ENCODE assay signal across 1 cellular context in the genomic region with DNA sequence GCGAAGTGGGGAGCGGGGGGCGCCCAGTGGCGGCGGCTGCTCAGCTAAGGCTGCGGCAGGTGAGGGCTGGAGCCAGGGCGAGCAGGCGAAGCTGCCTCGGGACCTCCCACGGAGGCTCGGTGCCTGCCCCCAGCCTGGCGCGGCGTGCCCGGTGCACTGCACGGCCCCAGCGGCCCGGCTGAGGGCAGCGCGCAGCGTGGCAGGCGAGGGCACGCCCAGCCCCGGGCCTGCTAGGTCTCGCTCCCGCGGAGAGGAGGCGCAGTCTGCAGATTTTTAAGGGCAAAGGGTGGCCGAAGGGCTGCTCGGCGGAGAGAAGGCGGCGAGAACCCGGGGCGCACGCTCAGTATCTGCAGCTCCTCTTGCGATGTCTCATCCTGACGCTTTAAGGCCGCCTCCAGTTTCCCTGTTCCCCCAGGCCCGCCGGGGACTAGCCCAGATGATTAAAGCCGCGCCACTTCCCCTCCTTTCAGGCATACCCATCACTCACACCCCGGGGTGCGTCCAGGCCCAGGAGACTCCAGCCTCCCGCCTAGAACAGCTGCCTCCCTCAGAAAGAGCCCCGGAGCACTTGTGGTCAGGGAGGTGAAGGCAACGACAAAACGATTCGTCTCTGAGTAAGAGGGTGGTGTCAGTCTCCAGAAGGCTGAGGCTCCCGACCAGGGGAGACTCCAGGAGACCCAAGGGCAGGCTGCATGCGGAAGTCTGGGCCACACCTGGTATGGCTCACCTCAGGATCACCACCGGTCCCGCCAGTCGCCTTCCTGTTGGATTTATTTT.
TF ChIP-seq lines count a peak whose summit lies in the region.

A gene with protein sequence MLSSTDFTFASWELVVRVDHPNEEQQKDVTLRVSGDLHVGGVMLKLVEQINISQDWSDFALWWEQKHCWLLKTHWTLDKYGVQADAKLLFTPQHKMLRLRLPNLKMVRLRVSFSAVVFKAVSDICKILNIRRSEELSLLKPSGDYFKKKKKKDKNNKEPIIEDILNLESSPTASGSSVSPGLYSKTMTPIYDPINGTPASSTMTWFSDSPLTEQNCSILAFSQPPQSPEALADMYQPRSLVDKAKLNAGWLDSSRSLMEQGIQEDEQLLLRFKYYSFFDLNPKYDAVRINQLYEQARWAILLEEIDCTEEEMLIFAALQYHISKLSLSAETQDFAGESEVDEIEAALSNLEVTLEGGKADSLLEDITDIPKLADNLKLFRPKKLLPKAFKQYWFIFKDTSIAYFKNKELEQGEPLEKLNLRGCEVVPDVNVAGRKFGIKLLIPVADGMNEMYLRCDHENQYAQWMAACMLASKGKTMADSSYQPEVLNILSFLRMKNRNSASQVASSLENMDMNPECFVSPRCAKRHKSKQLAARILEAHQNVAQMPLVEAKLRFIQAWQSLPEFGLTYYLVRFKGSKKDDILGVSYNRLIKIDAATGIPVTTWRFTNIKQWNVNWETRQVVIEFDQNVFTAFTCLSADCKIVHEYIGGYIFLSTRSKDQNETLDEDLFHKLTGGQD (minus strand): TSS at position 158 of the 777 bp plus-strand sequence. CDS start 3,476 bp downstream, outside the sequence.

TF ChIP-seq in HepG2, 621 proteins besides CTCF, POLR2A, EP300 and RAD21 (continued from another document and continues in another):
- TF ChIP-seq, protein P1, sequence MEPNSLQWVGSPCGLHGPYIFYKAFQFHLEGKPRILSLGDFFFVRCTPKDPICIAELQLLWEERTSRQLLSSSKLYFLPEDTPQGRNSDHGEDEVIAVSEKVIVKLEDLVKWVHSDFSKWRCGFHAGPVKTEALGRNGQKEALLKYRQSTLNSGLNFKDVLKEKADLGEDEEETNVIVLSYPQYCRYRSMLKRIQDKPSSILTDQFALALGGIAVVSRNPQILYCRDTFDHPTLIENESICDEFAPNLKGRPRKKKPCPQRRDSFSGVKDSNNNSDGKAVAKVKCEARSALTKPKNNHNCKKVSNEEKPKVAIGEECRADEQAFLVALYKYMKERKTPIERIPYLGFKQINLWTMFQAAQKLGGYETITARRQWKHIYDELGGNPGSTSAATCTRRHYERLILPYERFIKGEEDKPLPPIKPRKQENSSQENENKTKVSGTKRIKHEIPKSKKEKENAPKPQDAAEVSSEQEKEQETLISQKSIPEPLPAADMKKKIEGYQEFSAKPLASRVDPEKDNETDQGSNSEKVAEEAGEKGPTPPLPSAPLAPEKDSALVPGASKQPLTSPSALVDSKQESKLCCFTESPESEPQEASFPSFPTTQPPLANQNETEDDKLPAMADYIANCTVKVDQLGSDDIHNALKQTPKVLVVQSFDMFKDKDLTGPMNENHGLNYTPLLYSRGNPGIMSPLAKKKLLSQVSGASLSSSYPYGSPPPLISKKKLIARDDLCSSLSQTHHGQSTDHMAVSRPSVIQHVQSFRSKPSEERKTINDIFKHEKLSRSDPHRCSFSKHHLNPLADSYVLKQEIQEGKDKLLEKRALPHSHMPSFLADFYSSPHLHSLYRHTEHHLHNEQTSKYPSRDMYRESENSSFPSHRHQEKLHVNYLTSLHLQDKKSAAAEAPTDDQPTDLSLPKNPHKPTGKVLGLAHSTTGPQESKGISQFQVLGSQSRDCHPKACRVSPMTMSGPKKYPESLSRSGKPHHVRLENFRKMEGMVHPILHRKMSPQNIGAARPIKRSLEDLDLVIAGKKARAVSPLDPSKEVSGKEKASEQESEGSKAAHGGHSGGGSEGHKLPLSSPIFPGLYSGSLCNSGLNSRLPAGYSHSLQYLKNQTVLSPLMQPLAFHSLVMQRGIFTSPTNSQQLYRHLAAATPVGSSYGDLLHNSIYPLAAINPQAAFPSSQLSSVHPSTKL (CRISPR knock-in tag; IDR thresholded peaks at IDR 0.05) = peak; percentile 9; the same call in 1 of the 2 replicates
- TF ChIP-seq ZNF446 (CRISPR knock-in tag; IDR thresholded peaks at IDR 0.05) = peak; percentile 94; the same call in 1 of the 2 replicates
- peak; percentile 88 for TF ChIP-seq ZNF292 (CRISPR knock-in tag; IDR thresholded peaks at IDR 0.05; ENCODE audit: borderline replicate concordance, low read depth)
- TF ChIP-seq, protein P2, sequence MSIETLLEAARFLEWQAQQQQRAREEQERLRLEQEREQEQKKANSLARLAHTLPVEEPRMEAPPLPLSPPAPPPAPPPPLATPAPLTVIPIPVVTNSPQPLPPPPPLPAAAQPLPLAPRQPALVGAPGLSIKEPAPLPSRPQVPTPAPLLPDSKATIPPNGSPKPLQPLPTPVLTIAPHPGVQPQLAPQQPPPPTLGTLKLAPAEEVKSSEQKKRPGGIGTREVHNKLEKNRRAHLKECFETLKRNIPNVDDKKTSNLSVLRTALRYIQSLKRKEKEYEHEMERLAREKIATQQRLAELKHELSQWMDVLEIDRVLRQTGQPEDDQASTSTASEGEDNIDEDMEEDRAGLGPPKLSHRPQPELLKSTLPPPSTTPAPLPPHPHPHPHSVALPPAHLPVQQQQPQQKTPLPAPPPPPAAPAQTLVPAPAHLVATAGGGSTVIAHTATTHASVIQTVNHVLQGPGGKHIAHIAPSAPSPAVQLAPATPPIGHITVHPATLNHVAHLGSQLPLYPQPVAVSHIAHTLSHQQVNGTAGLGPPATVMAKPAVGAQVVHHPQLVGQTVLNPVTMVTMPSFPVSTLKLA (IDR thresholded peaks at IDR 0.05) = no peak
- TF ChIP-seq ZC3H13 (CRISPR knock-in tag; IDR thresholded peaks at IDR 0.05) = no peak; the same call in 1 of the 2 replicates
- no peak for TF ChIP-seq ATRX (CRISPR knock-in tag; IDR thresholded peaks at IDR 0.05; ENCODE audit: borderline replicate concordance)
- no peak for TF ChIP-seq SETDB1 (CRISPR knock-in tag; IDR thresholded peaks at IDR 0.05; ENCODE audit: borderline replicate concordance)
- peak; percentile 21; the same call in 1 of the 2 replicates for TF ChIP-seq HNF4G (IDR thresholded peaks at IDR 0.05; ENCODE audit: borderline replicate concordance, low read depth, low read length)
- TF ChIP-seq HNF4G (CRISPR knock-in tag; IDR thresholded peaks at IDR 0.05; ENCODE audit: borderline replicate concordance, low read depth) = peak; percentile 93
- peak; percentile 73 for TF ChIP-seq MED1 (CRISPR knock-in tag; IDR thresholded peaks at IDR 0.05)
- TF ChIP-seq CHCHD3 (CRISPR knock-in tag; IDR thresholded peaks at IDR 0.05) = peak; percentile 95; the same call in 1 of the 2 replicates
- no peak for TF ChIP-seq MAFK (conservative IDR thresholded peaks at IDR 0.05 in 1 of 2, IDR thresholded peaks at IDR 0.05 in 1 of 2; ENCODE audit: low read length in 2 of 2)
- TF ChIP-seq, protein P3, sequence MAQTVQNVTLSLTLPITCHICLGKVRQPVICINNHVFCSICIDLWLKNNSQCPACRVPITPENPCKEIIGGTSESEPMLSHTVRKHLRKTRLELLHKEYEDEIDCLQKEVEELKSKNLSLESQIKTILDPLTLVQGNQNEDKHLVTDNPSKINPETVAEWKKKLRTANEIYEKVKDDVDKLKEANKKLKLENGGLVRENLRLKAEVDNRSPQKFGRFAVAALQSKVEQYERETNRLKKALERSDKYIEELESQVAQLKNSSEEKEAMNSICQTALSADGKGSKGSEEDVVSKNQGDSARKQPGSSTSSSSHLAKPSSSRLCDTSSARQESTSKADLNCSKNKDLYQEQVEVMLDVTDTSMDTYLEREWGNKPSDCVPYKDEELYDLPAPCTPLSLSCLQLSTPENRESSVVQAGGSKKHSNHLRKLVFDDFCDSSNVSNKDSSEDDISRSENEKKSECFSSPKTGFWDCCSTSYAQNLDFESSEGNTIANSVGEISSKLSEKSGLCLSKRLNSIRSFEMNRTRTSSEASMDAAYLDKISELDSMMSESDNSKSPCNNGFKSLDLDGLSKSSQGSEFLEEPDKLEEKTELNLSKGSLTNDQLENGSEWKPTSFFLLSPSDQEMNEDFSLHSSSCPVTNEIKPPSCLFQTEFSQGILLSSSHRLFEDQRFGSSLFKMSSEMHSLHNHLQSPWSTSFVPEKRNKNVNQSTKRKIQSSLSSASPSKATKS (CRISPR knock-in tag; IDR thresholded peaks at IDR 0.05) = no peak; the same call in 1 of the 2 replicates
- TF ChIP-seq, protein P4, sequence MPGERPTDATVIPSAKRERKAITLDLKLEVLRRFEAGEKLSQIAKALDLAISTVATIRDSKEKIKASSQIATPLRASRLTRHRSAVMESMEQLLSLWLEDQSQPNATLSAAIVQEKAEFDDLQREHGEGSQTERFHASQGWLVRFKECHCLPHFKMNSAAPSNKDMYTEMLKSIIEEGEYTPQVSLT (CRISPR knock-in tag; IDR thresholded peaks at IDR 0.05; ENCODE audit: borderline replicate concordance, low read depth) = peak; percentile 48
- TF ChIP-seq JUN (CRISPR knock-in tag; IDR thresholded peaks at IDR 0.05) = peak; percentile 80
- peak; percentile 16 for TF ChIP-seq ZSCAN9 (CRISPR knock-in tag; IDR thresholded peaks at IDR 0.05; ENCODE audit: borderline replicate concordance)
- TF ChIP-seq ZFY (CRISPR knock-in tag; IDR thresholded peaks at IDR 0.05) = peak; percentile 99
- TF ChIP-seq ZKSCAN8 (CRISPR knock-in tag; IDR thresholded peaks at IDR 0.05; ENCODE audit: borderline replicate concordance) = peak; percentile 16; the same call in 1 of the 2 replicates
- TF ChIP-seq, protein P5, sequence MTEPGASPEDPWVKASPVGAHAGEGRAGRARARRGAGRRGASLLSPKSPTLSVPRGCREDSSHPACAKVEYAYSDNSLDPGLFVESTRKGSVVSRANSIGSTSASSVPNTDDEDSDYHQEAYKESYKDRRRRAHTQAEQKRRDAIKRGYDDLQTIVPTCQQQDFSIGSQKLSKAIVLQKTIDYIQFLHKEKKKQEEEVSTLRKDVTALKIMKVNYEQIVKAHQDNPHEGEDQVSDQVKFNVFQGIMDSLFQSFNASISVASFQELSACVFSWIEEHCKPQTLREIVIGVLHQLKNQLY (CRISPR knock-in tag; IDR thresholded peaks at IDR 0.05) = peak; percentile 10; the same call in 1 of the 2 replicates
- TF ChIP-seq, protein P6, sequence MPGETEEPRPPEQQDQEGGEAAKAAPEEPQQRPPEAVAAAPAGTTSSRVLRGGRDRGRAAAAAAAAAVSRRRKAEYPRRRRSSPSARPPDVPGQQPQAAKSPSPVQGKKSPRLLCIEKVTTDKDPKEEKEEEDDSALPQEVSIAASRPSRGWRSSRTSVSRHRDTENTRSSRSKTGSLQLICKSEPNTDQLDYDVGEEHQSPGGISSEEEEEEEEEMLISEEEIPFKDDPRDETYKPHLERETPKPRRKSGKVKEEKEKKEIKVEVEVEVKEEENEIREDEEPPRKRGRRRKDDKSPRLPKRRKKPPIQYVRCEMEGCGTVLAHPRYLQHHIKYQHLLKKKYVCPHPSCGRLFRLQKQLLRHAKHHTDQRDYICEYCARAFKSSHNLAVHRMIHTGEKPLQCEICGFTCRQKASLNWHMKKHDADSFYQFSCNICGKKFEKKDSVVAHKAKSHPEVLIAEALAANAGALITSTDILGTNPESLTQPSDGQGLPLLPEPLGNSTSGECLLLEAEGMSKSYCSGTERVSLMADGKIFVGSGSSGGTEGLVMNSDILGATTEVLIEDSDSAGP (CRISPR knock-in tag; IDR thresholded peaks at IDR 0.05; ENCODE audit: borderline replicate concordance) = peak; percentile 96
- peak; percentile 46; the same call in 1 of the 2 replicates for TF ChIP-seq ISL2 (CRISPR knock-in tag; IDR thresholded peaks at IDR 0.05)
- no peak for TF ChIP-seq MAZ (IDR thresholded peaks at IDR 0.05; ENCODE audit: borderline replicate concordance, low read depth, low read length)
- TF ChIP-seq MAZ (CRISPR knock-in tag; IDR thresholded peaks at IDR 0.05; ENCODE audit: low read depth) = peak; percentile 75
- TF ChIP-seq, protein P7, sequence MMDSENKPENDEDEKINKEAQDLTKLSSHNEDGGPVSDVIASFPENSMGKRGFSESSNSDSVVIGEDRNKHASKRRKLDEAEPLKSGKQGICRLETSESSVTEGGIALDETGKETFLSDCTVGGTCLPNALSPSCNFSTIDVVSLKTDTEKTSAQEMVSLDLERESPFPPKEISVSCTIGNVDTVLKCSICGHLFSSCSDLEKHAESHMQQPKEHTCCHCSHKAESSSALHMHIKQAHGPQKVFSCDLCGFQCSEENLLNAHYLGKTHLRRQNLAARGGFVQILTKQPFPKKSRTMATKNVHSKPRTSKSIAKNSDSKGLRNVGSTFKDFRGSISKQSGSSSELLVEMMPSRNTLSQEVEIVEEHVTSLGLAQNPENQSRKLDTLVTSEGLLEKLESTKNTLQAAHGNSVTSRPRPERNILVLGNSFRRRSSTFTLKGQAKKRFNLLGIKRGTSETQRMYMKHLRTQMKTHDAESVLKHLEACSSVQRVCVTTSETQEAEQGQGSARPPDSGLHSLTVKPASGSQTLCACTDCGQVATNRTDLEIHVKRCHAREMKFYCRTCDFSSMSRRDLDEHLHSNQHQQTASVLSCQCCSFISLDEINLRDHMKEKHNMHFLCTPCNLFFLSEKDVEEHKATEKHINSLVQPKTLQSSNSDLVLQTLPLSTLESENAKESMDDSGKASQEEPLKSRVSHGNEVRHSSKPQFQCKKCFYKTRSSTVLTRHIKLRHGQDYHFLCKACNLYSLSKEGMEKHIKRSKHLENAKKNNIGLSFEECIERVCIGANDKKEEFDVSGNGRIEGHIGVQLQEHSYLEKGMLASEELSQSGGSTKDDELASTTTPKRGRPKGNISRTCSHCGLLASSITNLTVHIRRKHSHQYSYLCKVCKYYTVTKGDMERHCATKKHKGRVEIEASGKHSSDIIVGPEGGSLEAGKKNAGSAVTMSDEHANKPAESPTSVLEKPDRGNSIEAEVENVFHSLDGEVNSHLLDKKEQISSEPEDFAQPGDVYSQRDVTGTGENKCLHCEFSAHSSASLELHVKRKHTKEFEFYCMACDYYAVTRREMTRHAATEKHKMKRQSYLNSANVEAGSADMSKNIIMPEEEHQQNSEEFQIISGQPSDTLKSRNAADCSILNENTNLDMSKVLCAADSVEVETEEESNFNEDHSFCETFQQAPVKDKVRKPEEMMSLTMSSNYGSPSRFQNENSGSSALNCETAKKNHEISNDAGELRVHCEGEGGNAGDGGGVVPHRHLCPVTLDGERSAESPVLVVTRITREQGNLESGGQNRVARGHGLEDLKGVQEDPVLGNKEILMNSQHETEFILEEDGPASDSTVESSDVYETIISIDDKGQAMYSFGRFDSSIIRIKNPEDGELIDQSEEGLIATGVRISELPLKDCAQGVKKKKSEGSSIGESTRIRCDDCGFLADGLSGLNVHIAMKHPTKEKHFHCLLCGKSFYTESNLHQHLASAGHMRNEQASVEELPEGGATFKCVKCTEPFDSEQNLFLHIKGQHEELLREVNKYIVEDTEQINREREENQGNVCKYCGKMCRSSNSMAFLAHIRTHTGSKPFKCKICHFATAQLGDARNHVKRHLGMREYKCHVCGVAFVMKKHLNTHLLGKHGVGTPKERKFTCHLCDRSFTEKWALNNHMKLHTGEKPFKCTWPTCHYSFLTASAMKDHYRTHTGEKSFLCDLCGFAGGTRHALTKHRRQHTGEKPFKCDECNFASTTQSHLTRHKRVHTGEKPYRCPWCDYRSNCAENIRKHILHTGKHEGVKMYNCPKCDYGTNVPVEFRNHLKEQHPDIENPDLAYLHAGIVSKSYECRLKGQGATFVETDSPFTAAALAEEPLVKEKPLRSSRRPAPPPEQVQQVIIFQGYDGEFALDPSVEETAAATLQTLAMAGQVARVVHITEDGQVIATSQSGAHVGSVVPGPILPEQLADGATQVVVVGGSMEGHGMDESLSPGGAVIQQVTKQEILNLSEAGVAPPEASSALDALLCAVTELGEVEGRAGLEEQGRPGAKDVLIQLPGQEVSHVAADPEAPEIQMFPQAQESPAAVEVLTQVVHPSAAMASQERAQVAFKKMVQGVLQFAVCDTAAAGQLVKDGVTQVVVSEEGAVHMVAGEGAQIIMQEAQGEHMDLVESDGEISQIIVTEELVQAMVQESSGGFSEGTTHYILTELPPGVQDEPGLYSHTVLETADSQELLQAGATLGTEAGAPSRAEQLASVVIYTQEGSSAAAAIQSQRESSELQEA (CRISPR knock-in tag; IDR thresholded peaks at IDR 0.05; ENCODE audit: not compliant biosample characterization) = no peak
- TF ChIP-seq FOXK2 (IDR thresholded peaks at IDR 0.05) = no peak
- peak; percentile 74; the same call in 1 of the 2 replicates for TF ChIP-seq ETV6 (CRISPR knock-in tag; conservative IDR thresholded peaks at IDR 0.05)
- no peak; the same call in 1 of the 2 replicates for TF ChIP-seq ATAD3A (CRISPR knock-in tag; IDR thresholded peaks at IDR 0.05)
- TF ChIP-seq, protein P8, sequence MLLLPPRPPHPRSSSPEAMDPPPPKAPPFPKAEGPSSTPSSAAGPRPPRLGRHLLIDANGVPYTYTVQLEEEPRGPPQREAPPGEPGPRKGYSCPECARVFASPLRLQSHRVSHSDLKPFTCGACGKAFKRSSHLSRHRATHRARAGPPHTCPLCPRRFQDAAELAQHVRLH (CRISPR knock-in tag; IDR thresholded peaks at IDR 0.05; ENCODE audit: borderline replicate concordance, low read depth) = peak; percentile 51; the same call in 1 of the 2 replicates
